Comparison of ENCODE assay signal across 9 cellular contexts in genomic region chr7:87148332-87148955, GRCh38. TPM values are rescaled to one million over a fixed set of nuclear protein-coding genes. Genes with fewer than 3 reads are reported as not detected.
DNase-seq lines count a peak whose midpoint lies in the region; ATAC-seq and TF ChIP-seq lines count a peak whose summit lies in the region.
"Had no signal": no experiment of that assay in that cellular context is flagged by ENCODE, and none has a peak within 500 bp of the region (broad histone marks: within the 10 kb centered on the region; RNA-seq: fewer than 3 reads in every experiment).

No MANE protein-coding gene starts in this region.

- TF ChIP-seq POLR2A in testis (IDR thresholded peaks at IDR 0.05), result no peak

- TF ChIP-seq CTCF in heart right ventricle (IDR thresholded peaks at IDR 0.05) (peak; percentile 31 to 79 (median 63)), epithelial cell of esophagus (IDR thresholded peaks at IDR 0.05; ENCODE audit: insufficient read depth, low read depth, low read length, missing control alignments) (peak; percentile 52), testis (IDR thresholded peaks at IDR 0.05) (peak in 2 of 3 experiments; percentile 28 to 33)

- H3K9me3 ChIP-seq in heart right ventricle (no peaks in the 10 kb centered on the region), right cardiac atrium (ENCODE audit: control insufficient read depth, low read length) (no peaks in the 10 kb centered on the region), testis (no peaks in the 10 kb centered on the region)

- intact Hi-C loops in heart right ventricle (cut with DNase I), result loop anchor here in 9 of 10 donors (1.0 to 5.0 kb wide), 6 partner anchors 91 to 221 kb away; partner anchors contain the start of gene ELAPOR2 (in 1 of the 9)
- intact Hi-C loops in right cardiac atrium (cut with DNase I), result loop anchor here (5.0 kb wide), 2 partner anchors 211 to 221 kb away; no protein-coding TSS in a partner anchor
- intact Hi-C loops in testis (cut with DNase I; ENCODE audit: low total_unique reads), result loop anchor here (5.0 to 10.0 kb wide), 2 partner anchors 76 to 221 kb away; no protein-coding TSS in a partner anchor

- H3K36me3 ChIP-seq in heart right ventricle (no peaks in the 10 kb centered on the region), testis (ENCODE audit: low read depth, missing control alignments) (no peaks in the 10 kb centered on the region)

- peaks cover 0 to 15% (median 7%) of the 10 kb centered on the region in 9 donors for H3K4me1 ChIP-seq in heart right ventricle
- H3K4me1 ChIP-seq in right cardiac atrium (ENCODE audit: control insufficient read depth, insufficient read depth, low read length), result no peaks in the 10 kb centered on the region
- no peaks in the 10 kb centered on the region for H3K4me1 ChIP-seq in testis

- DNase-seq in heart right ventricle (no peak), right cardiac atrium (no peak), NCI-H446 (lab: John Stamatoyannopoulos, UW) (peak; percentile 1 to 39), epithelial cell of esophagus (ENCODE audit: low read depth) (peak; percentile 53), testis (no peak), COLO668 (lab: John Stamatoyannopoulos, UW; ENCODE audit: unreplicated experiment) (no peak)
- DNase-seq: activated naive CD8-positive, alpha-beta T cell treated with anti-CD3 and anti-CD28 coated beads, Interleukin-2, amount 10 ng/mL, durations not matched to agents 7 days and 5 days had no signal

- ATAC-seq in heart right ventricle, result no peak
- ATAC-seq in right cardiac atrium, result no peak
- ATAC-seq in GM18517 (IDR thresholded peaks at IDR 0.05; ENCODE audit: unreplicated experiment), result no peak
- ATAC-seq in GM18870 (IDR thresholded peaks at IDR 0.05; ENCODE audit: unreplicated experiment), result no peak

- 36 to 40% methylated on average over 1 of the region's 1 CpG for WGBS in heart right ventricle, 2 donors
- WGBS in right cardiac atrium, result 35% methylated on average over 1 of the region's 1 CpG
- 48 to 55% methylated on average over 1 of the region's 1 CpG for WGBS in testis, 2 donors

- no peak overlapping the region for H3K4me3 ChIP-seq in heart right ventricle
- no peak overlapping the region for H3K4me3 ChIP-seq in right cardiac atrium (ENCODE audit: low read length)
- H3K4me3 ChIP-seq in epithelial cell of esophagus (ENCODE audit: low read length), result no peak overlapping the region
- no peak overlapping the region for H3K4me3 ChIP-seq in testis

- H3K27me3 ChIP-seq in heart right ventricle (no peaks in the 10 kb centered on the region), right cardiac atrium (ENCODE audit: control insufficient read depth, insufficient read depth) (no peaks in the 10 kb centered on the region), testis (no peaks in the 10 kb centered on the region)

- no peak overlapping the region for H3K27ac ChIP-seq in heart right ventricle
- H3K27ac ChIP-seq in right cardiac atrium (ENCODE audit: low read length), result no peak overlapping the region
- H3K27ac ChIP-seq in testis, result no peak overlapping the region

RNA-seq across cellular contexts. Expression of gene DMTF1, which starts 3.8 kb away (rescaled TPM):
- total RNA-seq in heart right ventricle, result 10 to 100 TPM; 18.0 to 26.5 (median 21.8) TPM
- polyA plus RNA-seq in heart right ventricle, result 10 to 100 TPM; 10.8 to 60.8 TPM
- total RNA-seq in right cardiac atrium, result 10 to 100 TPM; 33.5 to 36.5 (median 36.0) TPM
- polyA plus RNA-seq in right cardiac atrium, result 23.7 TPM
- 100 to 1,000 TPM; 148 to 196 TPM for total RNA-seq in testis
- 118 TPM for polyA plus RNA-seq in testis (ENCODE audit: insufficient read depth, low read depth, low replicate concordance)

Comparison
In these comparisons a context has a peak if more than half of its experiments do, and no peak if none do; other contexts are left out.
1. DNase-seq: peak in NCI-H446 (2 of 2) and epithelial cell of esophagus (single experiment); none in heart right ventricle (0 of 2), right cardiac atrium (0 of 3), testis (single experiment) and COLO668 (single experiment).
2. Peak in every context shown above with its lines, with median percentiles within 50 percentile points of each other: CTCF ChIP-seq.